ENCODE assay signal across 8 cellular contexts in the genomic region with DNA sequence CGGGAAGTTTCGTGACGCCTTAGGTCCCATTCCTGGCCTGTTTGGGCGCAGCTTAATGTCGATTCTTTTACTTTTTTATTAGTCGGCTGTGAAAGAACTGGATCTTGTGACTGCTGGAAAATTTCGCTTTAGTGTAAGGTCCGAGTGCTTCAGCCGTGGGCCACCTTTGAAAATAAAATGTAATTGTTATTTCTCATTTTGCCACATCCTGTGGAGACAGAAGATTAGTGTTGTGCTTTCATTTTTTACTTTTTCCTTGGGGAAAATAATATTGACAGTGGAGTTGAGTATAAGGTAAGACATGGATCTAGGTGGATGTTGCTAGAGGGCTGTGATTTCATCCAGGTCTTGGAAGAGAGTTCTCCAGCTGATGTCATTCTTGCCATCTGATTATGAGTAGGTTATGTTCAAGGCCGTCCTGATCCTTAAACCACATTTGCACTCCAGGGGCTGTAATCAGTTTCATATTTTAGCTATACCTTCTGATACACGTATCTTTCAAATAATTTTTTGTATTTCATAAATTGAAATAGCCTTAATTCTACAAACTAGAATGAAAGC. TPM values are rescaled to one million over a fixed set of nuclear protein-coding genes. Genes with fewer than 3 reads are reported as not detected.
A peak's percentile ranks its signal among the peaks of the same experiment; 100 is the strongest.
DNase-seq lines count a peak whose midpoint lies in the region; ATAC-seq, FAIRE-seq and TF ChIP-seq lines count a peak whose summit lies in the region.

No MANE protein-coding gene starts in this region.

- TF ChIP-seq POLR2A in heart left ventricle (IDR thresholded peaks at IDR 0.05): no peak
- no peak for TF ChIP-seq POLR2A in H54 (IDR thresholded peaks at IDR 0.05; ENCODE audit: low read depth, low read length)

- no peak for DNase-seq in heart left ventricle
- DNase-seq in cardiac septum (ENCODE audit: low spot score): no peak
- DNase-seq in astrocyte of the hippocampus (ENCODE audit: low read depth, low spot score): peak; percentile 30
- no peak for DNase-seq in left colon
- no peak for DNase-seq in NCI-H146 treated with DMSO at 0.1 percent for 48 hours (lab: John Stamatoyannopoulos, UW; ENCODE audit: unreplicated experiment)
- DNase-seq in H54 (ENCODE audit: insufficient read length, low spot score): no peak
- no peak for DNase-seq in midbrain (lab: John Stamatoyannopoulos, UW)

- ATAC-seq in heart left ventricle: no peak
- ATAC-seq in left colon: peak; percentile 10

- H3K4me1 ChIP-seq in heart left ventricle (peaks cover 0 to 51% (median 34%) of the 10 kb centered on the region in 12 donors), thymus (ENCODE audit: control insufficient read depth, insufficient read depth, low read length) (peaks cover 6% of the 10 kb centered on the region)

- intact Hi-C loops in heart left ventricle (cut with DNase I) (loop anchor here in 1 of 10 donors (10.0 kb wide), 1 partner anchor 260 kb away; a partner anchor contains a TSS), cardiac septum (cut with DNase I) (loop anchor here (5.0 kb wide), 1 partner anchor 263 kb away; a partner anchor contains a TSS), left colon (cut with DNase I, micrococcal nuclease) (no loop called here)

- no peak for FAIRE-seq in H54 (lab: Jason Lieb, UNC)

- H3K9me3 ChIP-seq in heart left ventricle: no peaks in the 10 kb centered on the region
- no peaks in the 10 kb centered on the region for H3K9me3 ChIP-seq in thymus (ENCODE audit: control insufficient read depth)

- no peak for TF ChIP-seq CTCF in heart left ventricle (IDR thresholded peaks at IDR 0.05)

- WGBS in heart left ventricle, 4 donors: 2 to 4% (median 2%) methylated on average over 11 of the region's 11 CpGs
- WGBS in thymus: 7% methylated on average over 11 of the region's 11 CpGs

- H3K36me3 ChIP-seq in heart left ventricle (peaks cover 0 to 10% (median 3%) of the 10 kb centered on the region in 9 donors), thymus (ENCODE audit: control insufficient read depth, insufficient read depth) (no peaks in the 10 kb centered on the region)

- peak overlapping the region; percentile 73 to 92 (median 86) for H3K27ac ChIP-seq in heart left ventricle
- H3K27ac ChIP-seq in thymus (ENCODE audit: low read depth): peak overlapping the region; percentile 99

- H3K27me3 ChIP-seq in heart left ventricle: no peaks in the 10 kb centered on the region
- no peaks in the 10 kb centered on the region for H3K27me3 ChIP-seq in thymus (ENCODE audit: control insufficient read depth, insufficient read depth)

- H3K4me3 ChIP-seq in heart left ventricle: peak overlapping the region; percentile 49 to 98 (median 89)
- peak overlapping the region; percentile 84 for H3K4me3 ChIP-seq in thymus (ENCODE audit: low read length)

RNA-seq across cellular contexts. Expression of a gene that starts 0.9 kb away (rescaled TPM):
- total RNA-seq in heart left ventricle: 100 to 1,000 TPM in 7 of 9 donors, 10 to 100 TPM in 2; 39.8 to 145 (median 128) TPM
- 10 to 100 TPM; 28.4 to 66.4 TPM for polyA plus RNA-seq in heart left ventricle
- total RNA-seq in cardiac septum: 113 TPM
- 100 to 1,000 TPM; 110 to 114 TPM for total RNA-seq in left colon
- 53.6 TPM for polyA plus RNA-seq in thymus
